ENCODE assay signal across 8 cellular contexts in genomic region chr14:24365600-24366374, GRCh38. TPM values are rescaled to one million over a fixed set of nuclear protein-coding genes. Genes with fewer than 3 reads are reported as not detected.
A peak's percentile ranks its signal among the peaks of the same experiment; 100 is the strongest.
DNase-seq lines count a peak whose midpoint lies in the region; ATAC-seq lines count a peak whose summit lies in the region.

No MANE protein-coding gene starts in this region.

- H3K27ac ChIP-seq in effector memory CD4-positive, alpha-beta T cell (ENCODE audit: insufficient read depth, low read length, poor library complexity, severe bottlenecking), result no peak overlapping the region

- no peaks in the 10 kb centered on the region for H3K36me3 ChIP-seq in effector memory CD4-positive, alpha-beta T cell (ENCODE audit: control insufficient read depth, insufficient read depth, low read length)

- DNase-seq in GM04503 (ENCODE audit: low read depth) (peak; percentile 74), NCI-H526 (lab: John Stamatoyannopoulos, UW) (peak; percentile 75 to 96), lung microvascular endothelial cell (ENCODE audit: low read depth in 2 of 2) (peak; percentile 95 to 96)
- peak; percentile 84 for DNase-seq in activated CD8-positive, alpha-beta memory T cell treated with anti-CD3 and anti-CD28 coated beads for 24 hours
- peak; percentile 21 to 47 (median 21) for DNase-seq in effector memory CD4-positive, alpha-beta T cell
- peak; percentile 47 for DNase-seq in stimulated activated CD8-positive, alpha-beta memory T cell treated with anti-CD3 and anti-CD28 coated beads, Interleukin-12 subunit alpha, Interleukin-12 subunit beta, amount 100 ng/mL, for 4 hours (ENCODE audit: low read depth)

- peak overlapping the region; percentile 44 for H3K4me3 ChIP-seq in effector memory CD4-positive, alpha-beta T cell (ENCODE audit: insufficient read depth, low read depth, low read length, poor library complexity, severe bottlenecking)

- peaks cover 36% of the 10 kb centered on the region for H3K4me1 ChIP-seq in effector memory CD4-positive, alpha-beta T cell (ENCODE audit: control insufficient read depth, insufficient read depth, low read length, poor library complexity, severe bottlenecking)

- peaks cover 43% of the 10 kb centered on the region for H3K27me3 ChIP-seq in effector memory CD4-positive, alpha-beta T cell (replicated peaks; ENCODE audit: control insufficient read depth, insufficient read depth, low read length, poor library complexity, severe bottlenecking)

- H3K9me3 ChIP-seq in effector memory CD4-positive, alpha-beta T cell (ENCODE audit: control insufficient read depth, low read length), result no peaks in the 10 kb centered on the region

- ATAC-seq in HG03280 (IDR thresholded peaks at IDR 0.05; ENCODE audit: unreplicated experiment) (peak; percentile 50), GM18520 (IDR thresholded peaks at IDR 0.05; ENCODE audit: unreplicated experiment) (no peak)

RNA-seq across cellular contexts. Expression of gene NFATC4, which starts 2.2 kb away (rescaled TPM):
- total RNA-seq in lung microvascular endothelial cell, result 0.60 and 0.87 TPM in 2 replicates

RNA-seq across cellular contexts. Expression of gene RIPK3, which starts 26.0 kb away (rescaled TPM):
- total RNA-seq in lung microvascular endothelial cell, result 0.60 and 0.65 TPM in 2 replicates

RNA-seq across cellular contexts. Expression of gene ADCY4, which starts 30.9 kb away (rescaled TPM):
- 34.9 and 60.1 TPM in 2 replicates for total RNA-seq in lung microvascular endothelial cell

RNA-seq across cellular contexts. Expression of gene NYNRIN, which starts 33.0 kb away (rescaled TPM):
- 1.4 and 4.1 TPM in 2 replicates for total RNA-seq in lung microvascular endothelial cell

RNA-seq across cellular contexts. Expression of gene LTB4R, which starts 54.5 kb away (rescaled TPM):
- 2.0 and 2.2 TPM in 2 replicates for total RNA-seq in lung microvascular endothelial cell

Comparison
In these comparisons a context has a peak if more than half of its experiments do, and no peak if none do; other contexts are left out.
1. DNase-seq: peak in every context shown above with its lines; median percentile 96 in lung microvascular endothelial cell; 86 in NCI-H526; 84 in activated CD8-positive, alpha-beta memory T cell treated with anti-CD3 and anti-CD28 coated beads for 24 hours; 74 in GM04503; 47 in stimulated activated CD8-positive, alpha-beta memory T cell treated with anti-CD3 and anti-CD28 coated beads, Interleukin-12 subunit alpha, Interleukin-12 subunit beta, amount 100 ng/mL, for 4 hours; 21 in effector memory CD4-positive, alpha-beta T cell.